Comparison of ENCODE assay signal across 28 cellular contexts in the genomic region with DNA sequence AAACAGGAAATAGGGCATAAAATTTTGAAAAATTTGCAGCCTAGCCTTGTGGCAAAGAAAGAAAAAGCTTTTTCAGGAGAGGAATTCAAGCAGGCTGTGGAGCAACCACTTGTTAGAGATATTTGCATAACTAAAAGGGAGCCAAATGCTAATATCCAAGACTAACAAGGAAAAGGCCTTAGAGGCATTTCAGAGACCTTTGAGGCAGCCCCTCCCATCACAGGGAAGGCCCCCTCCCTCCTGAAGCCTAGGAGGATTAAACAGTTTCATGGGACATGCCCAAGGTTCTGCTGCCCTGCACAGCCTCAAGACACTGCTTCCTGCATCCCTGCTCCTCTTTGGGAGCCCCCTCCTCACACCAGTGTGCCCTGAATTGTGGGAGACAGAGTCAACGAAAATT.
"Had no signal": no experiment of that assay in that cellular context is flagged by ENCODE, and none has a peak within 500 bp of the region (broad histone marks: within the 10 kb centered on the region; RNA-seq: fewer than 3 reads in every experiment).

No MANE protein-coding gene starts in this region.

- H3K4me3 Mint-ChIP-seq: activated CD4-positive, alpha-beta T cell treated with anti-CD3 and anti-CD28 coated beads, Interleukin-2, amount 10 ng/mL, durations not matched to agents 7 days and 5 days; activated CD8-positive, alpha-beta T cell treated with anti-CD3 and anti-CD28 coated beads for 36 hours; activated naive CD8-positive, alpha-beta T cell; activated naive CD8-positive, alpha-beta T cell treated with anti-CD3 and anti-CD28 coated beads, Interleukin-2, amount 50 U/mL, for 24 hours; activated T-cell treated with anti-CD3 and anti-CD28 coated beads, Interleukin-2, amount 50 U/mL, for 4 hours; activated T-helper 17 cell treated with anti-CD3 and anti-CD28 coated beads, Interleukin-2, amount 50 U/mL, for 72 hours; endodermal cell had no signal

- H3K4me1 Mint-ChIP-seq: activated CD4-positive, alpha-beta T cell treated with anti-CD3 and anti-CD28 coated beads, Interleukin-2, amount 10 ng/mL, durations not matched to agents 7 days and 5 days; activated naive CD8-positive, alpha-beta T cell treated with anti-CD3 and anti-CD28 coated beads, Interleukin-2, amount 50 U/mL, for 24 hours; activated T-helper 17 cell treated with anti-CD3 and anti-CD28 coated beads, Interleukin-2, amount 50 U/mL, for 72 hours; endodermal cell had no signal

- ATAC-seq: activated CD8-positive, alpha-beta T cell treated with anti-CD3 and anti-CD28 coated beads for 36 hours; activated naive CD8-positive, alpha-beta T cell treated with anti-CD3 and anti-CD28 coated beads, Interleukin-2, amount 50 U/mL, for 24 hours; activated T-cell treated with anti-CD3 and anti-CD28 coated beads, Interleukin-2, amount 50 U/mL, for 4 hours; activated T-helper 17 cell treated with anti-CD3 and anti-CD28 coated beads, Interleukin-2, amount 50 U/mL, for 72 hours; body of pancreas; esophagus mucosa; foreskin keratinocyte; gastrocnemius medialis; heart left ventricle had no signal

- H3K36me3 ChIP-seq: adrenal gland, colonic mucosa, gastrocnemius medialis, heart left ventricle had no signal

- H3K27me3 ChIP-seq: adrenal gland, body of pancreas, colonic mucosa, foreskin keratinocyte, gastrocnemius medialis, heart left ventricle had no signal

- H3K4me3 ChIP-seq: adrenal gland, body of pancreas, colonic mucosa, gastrocnemius medialis, heart left ventricle had no signal

- DNase-seq: activated CD4-positive, alpha-beta T cell treated with anti-CD3 and anti-CD28 coated beads for 1 hour; activated CD4-positive, alpha-beta T cell treated with anti-CD3 and anti-CD28 coated beads for 4 hours; activated CD4-positive, alpha-beta T cell treated with anti-CD3 and anti-CD28 coated beads, Interleukin-2, amount 10 ng/mL, durations not matched to agents 7 days and 5 days; activated CD4-positive, alpha-beta T cell treated with anti-CD3 and anti-CD28 coated beads, Interleukin-2, amount 50 U/mL, for 48 hours; activated CD8-positive, alpha-beta memory T cell treated with anti-CD3 and anti-CD28 coated beads for 24 hours; activated CD8-positive, alpha-beta T cell treated with anti-CD3 and anti-CD28 coated beads for 36 hours; activated effector memory CD4-positive, alpha-beta T cell treated with Interleukin-2 at 50 U/mL for 16 hours; activated gamma-delta T cell treated with Interleukin-2 at 50 U/mL for 16 hours; activated naive CD4-positive, alpha-beta T cell treated with anti-CD3 and anti-CD28 coated beads, Interleukin-2, amount 50 U/mL, for 16 hours; activated naive CD4-positive, alpha-beta T cell treated with Interleukin-2 at 50 U/mL for 16 hours; activated naive CD8-positive, alpha-beta T cell treated with anti-CD3 and anti-CD28 coated beads, Interleukin-2, amount 50 U/mL, for 24 hours; activated T-cell treated with anti-CD3 and anti-CD28 coated beads, Interleukin-2, amount 50 U/mL, for 4 hours; adrenal gland; amygdala; aorta; body of pancreas; caudate nucleus; colonic mucosa; effector memory CD4-positive, alpha-beta T cell; endodermal cell; foreskin keratinocyte; gastrocnemius medialis; glutamatergic neuron; heart left ventricle; T-helper 2 cell had no signal

- H3K9me3 ChIP-seq: colonic mucosa, gastrocnemius medialis had no signal

- H3K27ac ChIP-seq: adrenal gland, body of pancreas, colonic mucosa, foreskin keratinocyte, gastrocnemius medialis, heart left ventricle had no signal

- H3K27me3 Mint-ChIP-seq: activated CD8-positive, alpha-beta T cell treated with anti-CD3 and anti-CD28 coated beads for 36 hours; activated naive CD8-positive, alpha-beta T cell; activated naive CD8-positive, alpha-beta T cell treated with anti-CD3 and anti-CD28 coated beads, Interleukin-2, amount 50 U/mL, for 24 hours had no signal

- H3K27ac Mint-ChIP-seq: activated CD4-positive, alpha-beta T cell treated with anti-CD3 and anti-CD28 coated beads, Interleukin-2, amount 10 ng/mL, durations not matched to agents 7 days and 5 days; activated CD8-positive, alpha-beta T cell treated with anti-CD3 and anti-CD28 coated beads for 36 hours; activated naive CD8-positive, alpha-beta T cell; activated naive CD8-positive, alpha-beta T cell treated with anti-CD3 and anti-CD28 coated beads, Interleukin-2, amount 50 U/mL, for 24 hours; activated T-helper 17 cell treated with anti-CD3 and anti-CD28 coated beads, Interleukin-2, amount 50 U/mL, for 72 hours; endodermal cell had no signal

- H3K4me1 ChIP-seq: adrenal gland, body of pancreas, colonic mucosa, foreskin keratinocyte, gastrocnemius medialis, heart left ventricle had no signal
